ENCODE assay signal across 28 cellular contexts in genomic region chr2:123908522-123908921, GRCh38.
"Had no signal": no experiment of that assay in that cellular context is flagged by ENCODE, and none has a peak within 500 bp of the region (broad histone marks: within the 10 kb centered on the region; RNA-seq: fewer than 3 reads in every experiment).

No MANE protein-coding gene starts in this region.

- ATAC-seq: stimulated activated effector memory CD8-positive, alpha-beta T cell treated with anti-CD3 and anti-CD28 coated beads, Interleukin-12 subunit alpha, Interleukin-12 subunit beta, amount 100 ng/mL, for 72 hours; stimulated activated memory B cell treated with anti-CD40 and anti-IgM and Interleukin-4, amounts not matched to agents 10 μg/mL and 1 μg/mL and 100 μg/mL, for 72 hours; stimulated activated naive B cell treated with anti-CD40 and anti-IgM and Interleukin-4, amounts not matched to agents 10 μg/mL and 1 μg/mL and 100 μg/mL, for 72 hours; stimulated activated naive CD8-positive, alpha-beta T cell treated with anti-CD3 and anti-CD28 coated beads, Interleukin-15, amount 100 ng/mL, for 72 hours; stimulated activated naive CD8-positive, alpha-beta T cell treated with anti-CD3 and anti-CD28 coated beads, Interleukin-15, Interleukin-2, amounts not matched to agents 100 U/mL and 50 U/mL, for 24 hours; upper lobe of right lung had no signal

- H3K9me3 ChIP-seq: suprapubic skin, testis, thoracic aorta, thyroid gland, tibial artery, tibial nerve, transverse colon, upper lobe of right lung, uterus, vagina had no signal

- H3K27me3 Mint-ChIP-seq: stimulated activated memory B cell treated with anti-CD40 and anti-IgM and Interleukin-4, amounts not matched to agents 10 μg/mL and 1 μg/mL and 100 μg/mL, for 72 hours; stimulated activated naive CD8-positive, alpha-beta T cell treated with anti-CD3 and anti-CD28 coated beads, Interleukin-15, amount 100 ng/mL, for 72 hours had no signal

- H3K36me3 ChIP-seq: stomach, suprapubic skin, thoracic aorta, thyroid gland, tibial artery, tibial nerve, transverse colon, upper lobe of left lung, upper lobe of right lung, uterus, vagina had no signal

- H3K4me3 Mint-ChIP-seq: stimulated activated effector memory CD8-positive, alpha-beta T cell treated with anti-CD3 and anti-CD28 coated beads, Interleukin-12 subunit alpha, Interleukin-12 subunit beta, amount 100 ng/mL, for 72 hours; stimulated activated memory B cell treated with anti-CD40 and anti-IgM and Interleukin-4, amounts not matched to agents 10 μg/mL and 1 μg/mL and 100 μg/mL, for 72 hours; stimulated activated naive B cell treated with anti-CD40 and anti-IgM and Interleukin-4, amounts not matched to agents 10 μg/mL and 1 μg/mL and 100 μg/mL, for 72 hours; stimulated activated naive CD8-positive, alpha-beta T cell treated with anti-CD3 and anti-CD28 coated beads, Interleukin-15, amount 100 ng/mL, for 72 hours; stimulated activated naive CD8-positive, alpha-beta T cell treated with anti-CD3 and anti-CD28 coated beads, Interleukin-15, Interleukin-2, amounts not matched to agents 100 ng/mL and 50 ng/mL, for 24 hours had no signal

- H3K4me3 ChIP-seq: stomach, suprapubic skin, testis, thoracic aorta, thyroid gland, tibial artery, tibial nerve, transverse colon, upper lobe of left lung, upper lobe of right lung, uterus, vagina had no signal

- H3K27ac ChIP-seq: stomach, suprapubic skin, testis, thoracic aorta, thyroid gland, tibial artery, tibial nerve, transverse colon, upper lobe of left lung, upper lobe of right lung, uterus, vagina had no signal

- H3K36me3 Mint-ChIP-seq: stimulated activated effector memory CD8-positive, alpha-beta T cell treated with anti-CD3 and anti-CD28 coated beads, Interleukin-12 subunit alpha, Interleukin-12 subunit beta, amount 100 ng/mL, for 72 hours; stimulated activated memory B cell treated with anti-CD40 and anti-IgM and Interleukin-4, amounts not matched to agents 10 μg/mL and 1 μg/mL and 100 μg/mL, for 72 hours; stimulated activated naive B cell treated with anti-CD40 and anti-IgM and Interleukin-4, amounts not matched to agents 10 μg/mL and 1 μg/mL and 100 μg/mL, for 72 hours had no signal

- H3K9me3 Mint-ChIP-seq: stimulated activated naive B cell treated with anti-CD40 and anti-IgM and Interleukin-4, amounts not matched to agents 10 μg/mL and 1 μg/mL and 100 μg/mL, for 72 hours; stimulated activated naive CD8-positive, alpha-beta T cell treated with anti-CD3 and anti-CD28 coated beads, Interleukin-15, Interleukin-2, amounts not matched to agents 100 ng/mL and 50 ng/mL, for 24 hours had no signal

- H3K27me3 ChIP-seq: stomach, suprapubic skin, testis, thyroid gland, tibial artery, tibial nerve, transverse colon, upper lobe of left lung, upper lobe of right lung, uterus, vagina had no signal

- H3K4me1 ChIP-seq: stomach, suprapubic skin, testis, thyroid gland, tibial artery, tibial nerve, transverse colon, upper lobe of left lung, upper lobe of right lung, uterus, vagina had no signal

- DNase-seq: stimulated activated CD4-positive, alpha-beta T cell treated with anti-CD3 and anti-CD28 coated beads, Interleukin-2, amount 100 ng/mL, for 24 hours; stimulated activated CD4-positive, alpha-beta T cell treated with anti-CD3 and anti-CD28 coated beads, Interleukin-2, amount 100 ng/mL, for 48 hours; stimulated activated CD4-positive, alpha-beta T cell treated with anti-CD3 and anti-CD28 coated beads, Interleukin-4, amount 100 ng/mL, for 1 hour; stimulated activated CD4-positive, alpha-beta T cell treated with anti-CD3 and anti-CD28 coated beads, Interleukin-4, amount 100 ng/mL, for 24 hours; stimulated activated CD4-positive, alpha-beta T cell treated with anti-CD3 and anti-CD28 coated beads, Interleukin-4, amount 100 ng/mL, for 4 hours; stimulated activated CD8-positive, alpha-beta memory T cell treated with anti-CD3 and anti-CD28 coated beads, Interleukin-4, amount 100 ng/mL, for 48 hours; stimulated activated naive B cell treated with anti-CD40 and anti-IgM and Interleukin-4, amounts not matched to agents 10 μg/mL and 1 μg/mL and 100 μg/mL, for 72 hours; stimulated activated naive CD4-positive, alpha-beta T cell; stimulated activated naive CD4-positive, alpha-beta T cell treated with Interleukin-2 at 50 U/mL for 16 hours; stimulated activated naive CD8-positive, alpha-beta T cell treated with anti-CD3 and anti-CD28 coated beads, Interleukin-15, amount 100 ng/mL, for 72 hours; stimulated activated naive CD8-positive, alpha-beta T cell treated with anti-CD3 and anti-CD28 coated beads, Interleukin-15, Interleukin-2, amounts not matched to agents 100 U/mL and 50 U/mL, for 24 hours; stomach; substantia nigra; testis; thyroid gland; tibial artery; transverse colon; trophoblast cell; upper lobe of left lung; upper lobe of right lung; uterus had no signal

- H3K4me1 Mint-ChIP-seq: stimulated activated effector memory CD8-positive, alpha-beta T cell treated with anti-CD3 and anti-CD28 coated beads, Interleukin-12 subunit alpha, Interleukin-12 subunit beta, amount 100 ng/mL, for 72 hours; stimulated activated memory B cell treated with anti-CD40 and anti-IgM and Interleukin-4, amounts not matched to agents 10 μg/mL and 1 μg/mL and 100 μg/mL, for 72 hours; stimulated activated naive CD8-positive, alpha-beta T cell treated with anti-CD3 and anti-CD28 coated beads, Interleukin-15, amount 100 ng/mL, for 72 hours had no signal

- H3K27ac Mint-ChIP-seq: stimulated activated effector memory CD8-positive, alpha-beta T cell treated with anti-CD3 and anti-CD28 coated beads, Interleukin-12 subunit alpha, Interleukin-12 subunit beta, amount 100 ng/mL, for 72 hours; stimulated activated memory B cell treated with anti-CD40 and anti-IgM and Interleukin-4, amounts not matched to agents 10 μg/mL and 1 μg/mL and 100 μg/mL, for 72 hours; stimulated activated naive B cell treated with anti-CD40 and anti-IgM and Interleukin-4, amounts not matched to agents 10 μg/mL and 1 μg/mL and 100 μg/mL, for 72 hours; stimulated activated naive CD8-positive, alpha-beta T cell treated with anti-CD3 and anti-CD28 coated beads, Interleukin-15, amount 100 ng/mL, for 72 hours; stimulated activated naive CD8-positive, alpha-beta T cell treated with anti-CD3 and anti-CD28 coated beads, Interleukin-15, Interleukin-2, amounts not matched to agents 100 ng/mL and 50 ng/mL, for 24 hours had no signal
